ENCODE assay signal across 24 cellular contexts in genomic region chr3:186880392-186880791, GRCh38. TPM values are rescaled to one million over a fixed set of nuclear protein-coding genes. Genes with fewer than 3 reads are reported as not detected.
A peak's percentile ranks its signal among the peaks of the same experiment; 100 is the strongest.
DNase-seq lines count a peak whose midpoint lies in the region; ATAC-seq and TF ChIP-seq lines count a peak whose summit lies in the region.
"Had no signal": no experiment of that assay in that cellular context is flagged by ENCODE, and none has a peak within 500 bp of the region (broad histone marks: within the 10 kb centered on the region; RNA-seq: fewer than 3 reads in every experiment).

No MANE protein-coding gene starts in this region.

- H3K27me3 ChIP-seq in SK-N-SH (ENCODE audit: insufficient read depth) (no peaks in the 10 kb centered on the region), uterus (peaks cover 0 to 4% of the 10 kb centered on the region in 2 donors)
- H3K27me3 ChIP-seq: hepatocyte, upper lobe of left lung had no signal

- H2AFZ ChIP-seq in SK-N-SH (ENCODE audit: low read depth) = peak overlapping the region; percentile 70; the same call in 1 of the 2 replicates
- H2AFZ ChIP-seq: hepatocyte had no signal

- H3K9me3 Mint-ChIP-seq in stimulated activated naive CD8-positive, alpha-beta T cell treated with anti-CD3 and anti-CD28 coated beads, Interleukin-15, Interleukin-2, amounts not matched to agents 100 ng/mL and 50 ng/mL, for 24 hours = no peaks in the 10 kb centered on the region
- H3K9me3 Mint-ChIP-seq in activated naive CD8-positive, alpha-beta T cell treated with anti-CD3 and anti-CD28 coated beads, Interleukin-2, amount 10 ng/mL, durations not matched to agents 7 days and 5 days = peaks cover 6% of the 10 kb centered on the region

- TF ChIP-seq RAD21 in SK-N-SH (IDR thresholded peaks at IDR 0.05; ENCODE audit: low read length) = no peak

- 78% methylated on average over 3 of the region's 3 CpGs for WGBS in SK-N-SH (ENCODE audit: low lambda C conversion rate)

- H3K4me2 ChIP-seq in SK-N-SH = no peak overlapping the region
- H3K4me2 ChIP-seq: hepatocyte had no signal

- H3K36me3 Mint-ChIP-seq in stimulated activated naive CD8-positive, alpha-beta T cell treated with anti-CD3 and anti-CD28 coated beads, Interleukin-15, Interleukin-2, amounts not matched to agents 100 ng/mL and 50 ng/mL, for 24 hours (ENCODE audit: low read depth) = no peaks in the 10 kb centered on the region
- H3K36me3 Mint-ChIP-seq in activated naive CD8-positive, alpha-beta T cell treated with anti-CD3 and anti-CD28 coated beads, Interleukin-2, amount 10 ng/mL, durations not matched to agents 7 days and 5 days = no peaks in the 10 kb centered on the region

- H3K27ac Mint-ChIP-seq in stimulated activated naive CD8-positive, alpha-beta T cell treated with anti-CD3 and anti-CD28 coated beads, Interleukin-15, Interleukin-2, amounts not matched to agents 100 ng/mL and 50 ng/mL, for 24 hours = peak overlapping the region; percentile 59
- H3K27ac Mint-ChIP-seq in activated naive CD8-positive, alpha-beta T cell treated with anti-CD3 and anti-CD28 coated beads, Interleukin-2, amount 10 ng/mL, durations not matched to agents 7 days and 5 days = peak overlapping the region; percentile 54

- no peak for DNase-seq in SK-N-SH
- no peak for DNase-seq in stimulated activated naive CD8-positive, alpha-beta T cell treated with anti-CD3 and anti-CD28 coated beads, Interleukin-15, Interleukin-2, amounts not matched to agents 100 U/mL and 50 U/mL, for 24 hours
- no peak for DNase-seq in activated naive CD8-positive, alpha-beta T cell treated with anti-CD3 and anti-CD28 coated beads, Interleukin-2, amount 10 ng/mL, durations not matched to agents 7 days and 5 days
- no peak for DNase-seq in mesenteric fat pad (ENCODE audit: low spot score)
- DNase-seq in uterus = no peak
- DNase-seq in COLO668 (lab: John Stamatoyannopoulos, UW; ENCODE audit: unreplicated experiment) = no peak
- DNase-seq: AML-193; Calu3; EL; erythroblast; HCEC 1CT; mucosa of descending colon; NCI-H1417; NCI-H510A; RPMI8226; small intestine; stimulated activated CD4-positive, alpha-beta T cell treated with anti-CD3 and anti-CD28 coated beads, Interleukin-2, amount 100 ng/mL, for 48 hours; upper lobe of left lung had no signal

- H3K4me1 ChIP-seq in SK-N-SH (ENCODE audit: control insufficient read depth in 1 of 2, insufficient read depth in 2 of 2, low read depth in 1 of 2, low read length in 1 of 2) = peaks cover 0 to 4% of the 10 kb centered on the region in 2 experiments; a peak in 2 of 4 replicates
- no peaks in the 10 kb centered on the region for H3K4me1 ChIP-seq in uterus
- H3K4me1 ChIP-seq: upper lobe of left lung had no signal

- H3K4me3 ChIP-seq in SK-N-SH (ENCODE audit: low read depth in 2 of 2, low read length in 1 of 2) (no peak overlapping the region), uterus (no peak overlapping the region)
- H3K4me3 ChIP-seq: hepatocyte, mucosa of descending colon, upper lobe of left lung had no signal

- no peaks in the 10 kb centered on the region for H4K20me1 ChIP-seq in SK-N-SH (ENCODE audit: insufficient read depth)

- CTCF ChIA-PET in SK-N-SH (lab: Yijun Ruan, JAX) = interaction anchor here (0.7 kb wide), 1 partner anchor 10 kb away, joined by 3 read pairs; no protein-coding TSS in a partner anchor

- no peaks in the 10 kb centered on the region for H3K9me2 ChIP-seq in SK-N-SH

- H3K27me3 Mint-ChIP-seq in stimulated activated naive CD8-positive, alpha-beta T cell treated with anti-CD3 and anti-CD28 coated beads, Interleukin-15, Interleukin-2, amounts not matched to agents 100 ng/mL and 50 ng/mL, for 24 hours = no peaks in the 10 kb centered on the region
- no peaks in the 10 kb centered on the region for H3K27me3 Mint-ChIP-seq in activated naive CD8-positive, alpha-beta T cell treated with anti-CD3 and anti-CD28 coated beads, Interleukin-2, amount 10 ng/mL, durations not matched to agents 7 days and 5 days

- no peak for TF ChIP-seq POLR2A in uterus (IDR thresholded peaks at IDR 0.05)

- no peaks in the 10 kb centered on the region for H3K79me2 ChIP-seq in SK-N-SH (ENCODE audit: insufficient read depth)
- H3K79me2 ChIP-seq: hepatocyte had no signal

- H3K27ac ChIP-seq in SK-N-SH (ENCODE audit: low read depth in 2 of 2, low read length in 1 of 2) (no peak overlapping the region), uterus (no peak overlapping the region)
- H3K27ac ChIP-seq: 22Rv1, hepatocyte, upper lobe of left lung had no signal

- H3K4me3 Mint-ChIP-seq in stimulated activated naive CD8-positive, alpha-beta T cell treated with anti-CD3 and anti-CD28 coated beads, Interleukin-15, Interleukin-2, amounts not matched to agents 100 ng/mL and 50 ng/mL, for 24 hours = peak overlapping the region; percentile 29
- H3K4me3 Mint-ChIP-seq in activated naive CD8-positive, alpha-beta T cell treated with anti-CD3 and anti-CD28 coated beads, Interleukin-2, amount 10 ng/mL, durations not matched to agents 7 days and 5 days = no peak overlapping the region

- H3K4me1 Mint-ChIP-seq in stimulated activated naive CD8-positive, alpha-beta T cell treated with anti-CD3 and anti-CD28 coated beads, Interleukin-15, Interleukin-2, amounts not matched to agents 100 ng/mL and 50 ng/mL, for 24 hours (ENCODE audit: low read depth) = peaks cover 51% of the 10 kb centered on the region
- peaks cover 29% of the 10 kb centered on the region for H3K4me1 Mint-ChIP-seq in activated naive CD8-positive, alpha-beta T cell treated with anti-CD3 and anti-CD28 coated beads, Interleukin-2, amount 10 ng/mL, durations not matched to agents 7 days and 5 days

- H3F3A ChIP-seq in SK-N-SH (replicated peaks; ENCODE audit: insufficient read depth) = no peaks in the 10 kb centered on the region

- no peaks in the 10 kb centered on the region for H3K36me3 ChIP-seq in SK-N-SH (replicated peaks in 1 of 2; ENCODE audit: control insufficient read depth in 1 of 2, insufficient read depth in 2 of 2, low read length in 1 of 2)
- H3K36me3 ChIP-seq in uterus = no peaks in the 10 kb centered on the region
- H3K36me3 ChIP-seq: upper lobe of left lung had no signal

- POLR2A ChIA-PET in SK-N-SH (lab: Yijun Ruan, JAX) = no interaction called here
- POLR2A ChIA-PET in activated naive CD8-positive, alpha-beta T cell treated with anti-CD3 and anti-CD28 coated beads, Interleukin-2, amount 10 ng/mL, durations not matched to agents 7 days and 5 days (lab: Charles Lee) = interaction anchor here (1.0 to 2.3 kb wide), 3 partner anchors 21 to 97 kb away, joined by 3 to 5 read pairs (median 5); partner anchors contain the start of gene EIF4A2

- no peak for TF ChIP-seq EP300 in SK-N-SH (IDR thresholded peaks at IDR 0.05; ENCODE audit: borderline replicate concordance in 1 of 2, low read depth in 1 of 2, low read length in 1 of 2)

- no peak overlapping the region for H3K9ac ChIP-seq in SK-N-SH

- TF ChIP-seq CTCF in SK-N-SH (IDR thresholded peaks at IDR 0.05) = no peak
- TF ChIP-seq CTCF in uterus (IDR thresholded peaks at IDR 0.05) = no peak

- no peak for ATAC-seq in SK-N-SH treated with all-trans-retinoic acid at 6 μM for 48 hours
- no peak for ATAC-seq in stimulated activated naive CD8-positive, alpha-beta T cell treated with anti-CD3 and anti-CD28 coated beads, Interleukin-15, Interleukin-2, amounts not matched to agents 100 U/mL and 50 U/mL, for 24 hours
- ATAC-seq in activated naive CD8-positive, alpha-beta T cell treated with anti-CD3 and anti-CD28 coated beads, Interleukin-2, amount 10 ng/mL, durations not matched to agents 7 days and 5 days (ENCODE audit: low read depth) = no peak
- ATAC-seq: mucosa of descending colon had no signal

- intact Hi-C loops in uterus (cut with DNase I; ENCODE audit: low total_unique reads) = no loop called here

- peaks cover 4% of the 10 kb centered on the region for H3K9me3 ChIP-seq in SK-N-SH
- H3K9me3 ChIP-seq in uterus = no peaks in the 10 kb centered on the region
- H3K9me3 ChIP-seq: mucosa of descending colon, upper lobe of left lung had no signal

TF ChIP-seq in SK-N-SH treated with all-trans-retinoic acid at 6 μM for 48 hours, 23 proteins besides CTCF, POLR2A, EP300 and RAD21 (continues in another document):
- TF ChIP-seq ZNF565 (CRISPR knock-in tag; conservative IDR thresholded peaks at IDR 0.05; ENCODE audit: low read depth) (no peak), PATZ1 (CRISPR knock-in tag; IDR thresholded peaks at IDR 0.05; ENCODE audit: borderline replicate concordance) (no peak), ZNF8 (CRISPR knock-in tag; IDR thresholded peaks at IDR 0.05) (no peak), TCF4 (CRISPR knock-in tag; IDR thresholded peaks at IDR 0.05; ENCODE audit: borderline replicate concordance) (no peak), ZFP30 (CRISPR knock-in tag; IDR thresholded peaks at IDR 0.05) (no peak), ZFP3 (CRISPR knock-in tag; IDR thresholded peaks at IDR 0.05) (no peak), CSDC2 (CRISPR knock-in tag; IDR thresholded peaks at IDR 0.05) (no peak), SNAI2 (CRISPR knock-in tag; IDR thresholded peaks at IDR 0.05) (no peak), RARB (CRISPR knock-in tag; IDR thresholded peaks at IDR 0.05) (no peak), GLIS3 (CRISPR knock-in tag; IDR thresholded peaks at IDR 0.05) (no peak)

RNA-seq across cellular contexts. Expression of gene ADIPOQ, which starts 37.9 kb away (rescaled TPM):
- polyA plus RNA-seq in SK-N-SH (2012; rRNA removed) = not detected in 2 replicates
- not detected in 2 replicates for polyA plus RNA-seq in SK-N-SH (2012; cell fraction: cytosol; rRNA removed)
- polyA plus RNA-seq in SK-N-SH (2012; cell fraction: nucleus; rRNA removed) = not detected in 2 replicates
- not detected for total RNA-seq in activated naive CD8-positive, alpha-beta T cell treated with anti-CD3 and anti-CD28 coated beads, Interleukin-2, amount 10 ng/mL, durations not matched to agents 7 days and 5 days
- 1,676 TPM for total RNA-seq in mesenteric fat pad
- not detected for total RNA-seq in uterus
- total RNA-seq: Calu3, hepatocyte, liver, M059J had no signal
- polyA plus RNA-seq: hepatocyte had no signal

RNA-seq across cellular contexts. Expression of gene ST6GAL1, which starts 49.9 kb away (rescaled TPM):
- polyA plus RNA-seq in SK-N-SH (2012; rRNA removed) = 3.9 and 5.1 TPM in 2 replicates
- polyA plus RNA-seq in SK-N-SH (2012; cell fraction: cytosol; rRNA removed) = 3.6 and 4.5 TPM in 2 replicates
- polyA plus RNA-seq in SK-N-SH (2012; cell fraction: nucleus; rRNA removed) = 4.8 and 6.4 TPM in 2 replicates
- 100 to 1,000 TPM; 142 to 150 TPM for total RNA-seq in activated naive CD8-positive, alpha-beta T cell treated with anti-CD3 and anti-CD28 coated beads, Interleukin-2, amount 10 ng/mL, durations not matched to agents 7 days and 5 days
- 35.6 TPM for total RNA-seq in mesenteric fat pad
- 100 to 1,000 TPM in 1 of 4 donors, 10 to 100 TPM in 3; 32.6 to 107 (median 57.1) TPM for total RNA-seq in uterus

Comparison
In these comparisons a context has a peak if more than half of its experiments do, and no peak if none do; other contexts are left out.
1. RNA of gene ADIPOQ, which starts 37.9 kb away (total RNA-seq): 1,676 TPM in mesenteric fat pad (single experiment); not detected in activated naive CD8-positive, alpha-beta T cell treated with anti-CD3 and anti-CD28 coated beads, Interleukin-2, amount 10 ng/mL, durations not matched to agents 7 days and 5 days and not detected in uterus; every median in the first group is over 1,000 times any median in the second.